15 cellular contexts compared by ENCODE assay signal in genomic region chr3:30256474-30256873, GRCh38.
DNase-seq lines count a peak whose midpoint lies in the region; ATAC-seq, FAIRE-seq and TF ChIP-seq lines count a peak whose summit lies in the region.
"Had no signal": no experiment of that assay in that cellular context is flagged by ENCODE, and none has a peak within 500 bp of the region (broad histone marks: within the 10 kb centered on the region; RNA-seq: fewer than 3 reads in every experiment).

No MANE protein-coding gene starts in this region.

- H3K27me3 ChIP-seq in HCT116 (ENCODE audit: insufficient read depth, low read length) (no peaks in the 10 kb centered on the region), mesenchymal stem cell (ENCODE audit: control insufficient read depth in 1 of 2, insufficient read depth in 1 of 2, low read length in 2 of 2) (no peaks in the 10 kb centered on the region), body of pancreas (no peaks in the 10 kb centered on the region)
- H3K27me3 ChIP-seq: Peyer's patch had no signal

- no peak overlapping the region for H3K4ac ChIP-seq in mesenchymal stem cell (ENCODE audit: low read depth in 1 of 2, low read length in 2 of 2)

- no peaks in the 10 kb centered on the region for H3K36me3 ChIP-seq in HCT116 (ENCODE audit: control insufficient read depth in 1 of 2, insufficient read depth in 2 of 2, low read length in 2 of 2)
- H3K36me3 ChIP-seq in mesenchymal stem cell (ENCODE audit: control insufficient read depth in 1 of 2, insufficient read depth in 2 of 2, low read depth in 1 of 2, low read length in 2 of 2), result no peaks in the 10 kb centered on the region
- H3K36me3 ChIP-seq in body of pancreas (replicated peaks in 1 of 2; ENCODE audit: insufficient read depth in 1 of 2, low read depth in 2 of 2), result no peaks in the 10 kb centered on the region
- H3K36me3 ChIP-seq: Peyer's patch had no signal

- H3K79me1 ChIP-seq in mesenchymal stem cell (replicated peaks; ENCODE audit: low read length, poor library complexity, severe bottlenecking), result no peaks in the 10 kb centered on the region

- H3K4me1 ChIP-seq in HCT116 (ENCODE audit: control insufficient read depth in 1 of 2, insufficient read depth in 2 of 2, low read length in 2 of 2) (no peaks in the 10 kb centered on the region), mesenchymal stem cell (ENCODE audit: control insufficient read depth, insufficient read depth, low read depth, low read length) (no peaks in the 10 kb centered on the region), body of pancreas (no peaks in the 10 kb centered on the region)
- H3K4me1 ChIP-seq: Peyer's patch had no signal

- TF ChIP-seq CTCF in AG10803 (conservative IDR thresholded peaks at IDR 0.05; ENCODE audit: low read length) (no peak), HCT116 (IDR thresholded peaks at IDR 0.05 in 2 of 3, conservative IDR thresholded peaks at IDR 0.05 in 1 of 3; ENCODE audit: borderline replicate concordance in 1 of 3, insufficient read depth in 1 of 3, low read depth in 2 of 3, low read length in 2 of 3) (no peak), astrocyte of the spinal cord (IDR thresholded peaks at IDR 0.05; ENCODE audit: low read depth, low read length) (no peak), body of pancreas (IDR thresholded peaks at IDR 0.05) (no peak)

- no peak overlapping the region for H3K23ac ChIP-seq in mesenchymal stem cell (ENCODE audit: low read length in 2 of 2)

- H3K79me2 ChIP-seq in HCT116 (ENCODE audit: insufficient read depth, low read length), result no peaks in the 10 kb centered on the region

- H2BK12ac ChIP-seq in mesenchymal stem cell (ENCODE audit: low read length in 2 of 2), result no peak overlapping the region

- H3K9me2 ChIP-seq in HCT116 (ENCODE audit: insufficient read depth), result no peaks in the 10 kb centered on the region

- ATAC-seq in HCT116 (no peak), body of pancreas (no peak)

- no peak overlapping the region for H4K91ac ChIP-seq in mesenchymal stem cell (ENCODE audit: low read length)

- TF ChIP-seq POLR2A in HCT116 (IDR thresholded peaks at IDR 0.05; ENCODE audit: borderline replicate concordance, extremely low read depth, insufficient read depth, insufficient read length) (no peak), body of pancreas (IDR thresholded peaks at IDR 0.05) (no peak)

- H3K27ac ChIP-seq in HCT116 (ENCODE audit: low read depth, low read length) (no peak overlapping the region), mesenchymal stem cell (ENCODE audit: low read length, poor library complexity, severe bottlenecking) (no peak overlapping the region), body of pancreas (no peak overlapping the region)
- H3K27ac ChIP-seq: Peyer's patch had no signal

- BruUV-seq in HCT116 (replicated peaks; lab: Mats Ljungman, UMichigan), result no TSS peak

- no peak overlapping the region for H4K8ac ChIP-seq in mesenchymal stem cell (ENCODE audit: low read length)

- H3K4me2 ChIP-seq in HCT116 (ENCODE audit: low read length) (no peak overlapping the region), mesenchymal stem cell (ENCODE audit: low read length, poor library complexity, severe bottlenecking) (no peak overlapping the region)

- in situ Hi-C loops in astrocyte of the spinal cord (cut with HindIII; ENCODE audit: low sequenced_read_pairs), result no loop called here

- no peak overlapping the region for H3K14ac ChIP-seq in mesenchymal stem cell (ENCODE audit: low read length in 2 of 2)

- no peaks in the 10 kb centered on the region for H3K9me3 ChIP-seq in HCT116 (ENCODE audit: control insufficient read depth in 1 of 2, insufficient read depth in 1 of 2, low read depth in 1 of 2, low read length in 2 of 2)
- H3K9me3 ChIP-seq in mesenchymal stem cell (ENCODE audit: control insufficient read depth, low read length), result no peaks in the 10 kb centered on the region
- no peaks in the 10 kb centered on the region for H3K9me3 ChIP-seq in body of pancreas
- H3K9me3 ChIP-seq: Peyer's patch had no signal

- no peak overlapping the region for H2BK15ac ChIP-seq in mesenchymal stem cell (ENCODE audit: low read depth, poor library complexity, severe bottlenecking)

- no peak for FAIRE-seq in RCC 7860 (lab: Jason Lieb, UNC)

- peak overlapping the region; percentile 43 for H2AFZ ChIP-seq in HCT116 (ENCODE audit: low read depth, low read length, poor library complexity, severe bottlenecking)
- no peak overlapping the region for H2AFZ ChIP-seq in mesenchymal stem cell (ENCODE audit: low read depth, low read length)

- POLR2A ChIA-PET in HCT116 (lab: Charles Lee), result no interaction called here

- DNase-seq in AG10803 (ENCODE audit: low read depth) (peak; percentile 28), HCT116 (ENCODE audit: low read depth, low spot score) (no peak), astrocyte of the spinal cord (ENCODE audit: low read depth, low spot score) (peak; percentile 32), mesenchymal stem cell (peak; percentile 73), NCI-H1436 treated with DMSO at 0.1 percent for 48 hours (lab: John Stamatoyannopoulos, UW) (no peak), RCC 7860 (ENCODE audit: low spot score) (no peak), NCI-H2081 (lab: John Stamatoyannopoulos, UW) (no peak), body of pancreas (no peak)
- DNase-seq: CD4-positive, alpha-beta memory T cell; KG1; NCI-H1092 treated with DMSO at 0.1 percent for 48 hours; NCI-H187; NCI-H774; Peyer's patch; SHP77 treated with DMSO at 0.1 percent for 48 hours had no signal

- H3K4me3 ChIP-seq in AG10803 (ENCODE audit: low read length) (no peak overlapping the region), HCT116 (replicated peaks in 1 of 2; ENCODE audit: low read depth in 1 of 2, low read length in 2 of 2) (no peak overlapping the region), astrocyte of the spinal cord (ENCODE audit: low read depth, low read length) (no peak overlapping the region), mesenchymal stem cell (ENCODE audit: insufficient read depth in 1 of 2, low read depth in 1 of 2, low read length in 2 of 2) (no peak overlapping the region), body of pancreas (no peak overlapping the region)
- H3K4me3 ChIP-seq: Peyer's patch had no signal

- no peaks in the 10 kb centered on the region for H4K20me1 ChIP-seq in HCT116 (ENCODE audit: insufficient read depth)

- H2BK5ac ChIP-seq in mesenchymal stem cell (ENCODE audit: low read depth, low read length, poor library complexity, severe bottlenecking), result no peak overlapping the region

- intact Hi-C loops in HCT116 (cut with micrococcal nuclease) (no loop called here), body of pancreas (cut with DNase I) (no loop called here)

- TF ChIP-seq RAD21 in HCT116 (IDR thresholded peaks at IDR 0.05; ENCODE audit: low read depth), result no peak

- H2BK120ac ChIP-seq in mesenchymal stem cell (ENCODE audit: low read depth, low read length), result no peak overlapping the region

- no peak overlapping the region for H2AK5ac ChIP-seq in mesenchymal stem cell (ENCODE audit: low read length, severe bottlenecking)

- H3K9ac ChIP-seq in HCT116 (ENCODE audit: low read length) (no peak overlapping the region), mesenchymal stem cell (ENCODE audit: low read length) (no peak overlapping the region)

- CTCF ChIA-PET in HCT116 (lab: Charles Lee), result no interaction called here

- RAD21 ChIA-PET in HCT116 (lab: Charles Lee; ENCODE audit: low non-redundant PET in 1 of 2, low total read pairs in 2 of 2, uncharacterized antibody in 2 of 2, unreplicated experiment in 2 of 2), result no interaction called here

- WGBS in mesenchymal stem cell, result 33% methylated on average over 1 of the region's 1 CpG
- WGBS in body of pancreas, 2 donors, result 93 to 100% methylated on average over 1 of the region's 1 CpG

- H3K18ac ChIP-seq in mesenchymal stem cell (ENCODE audit: low read depth in 1 of 2, low read length in 2 of 2), result no peak overlapping the region

TF ChIP-seq in HCT116, 20 proteins besides CTCF, POLR2A, EP300 and RAD21 (continues in another document):
- TF ChIP-seq ATF3 (IDR thresholded peaks at IDR 0.05) (no peak), TCF7L2 (IDR thresholded peaks at IDR 0.05; ENCODE audit: borderline replicate concordance, extremely low read depth, insufficient read depth, insufficient read length) (no peak), EZH2phosphoT487 (IDR thresholded peaks at IDR 0.05; ENCODE audit: borderline replicate concordance) (no peak), SRF (IDR thresholded peaks at IDR 0.05; ENCODE audit: low read depth) (no peak), MAX (IDR thresholded peaks at IDR 0.05) (no peak), CBX3 (IDR thresholded peaks at IDR 0.05; ENCODE audit: low read depth) (no peak), CEBPB (IDR thresholded peaks at IDR 0.05; ENCODE audit: low read depth) (no peak), ZBTB33 (IDR thresholded peaks at IDR 0.05; ENCODE audit: extremely low read depth, insufficient replicate concordance, low read length) (no peak), POLR2AphosphoS5 (IDR thresholded peaks at IDR 0.05; ENCODE audit: low read depth, low read length) (no peak), SIN3A (IDR thresholded peaks at IDR 0.05; ENCODE audit: low read depth) (no peak), EGR1 (IDR thresholded peaks at IDR 0.05; ENCODE audit: low read depth) (no peak), YY1 (IDR thresholded peaks at IDR 0.05; ENCODE audit: extremely low read depth, insufficient replicate concordance, low read depth, low read length) (no peak), ZFX (IDR thresholded peaks at IDR 0.05) (no peak), SP1 (IDR thresholded peaks at IDR 0.05; ENCODE audit: low read depth) (no peak), ZNF274 (IDR thresholded peaks at IDR 0.05; ENCODE audit: low read depth, low read length) (no peak)

Comparison
In these comparisons a context has a peak if more than half of its experiments do, and no peak if none do; other contexts are left out.
1. DNase-seq: peak in AG10803 (single experiment), astrocyte of the spinal cord (single experiment) and mesenchymal stem cell (single experiment); none in HCT116 (single experiment), NCI-H1436 treated with DMSO at 0.1 percent for 48 hours (single experiment), RCC 7860 (single experiment), NCI-H2081 (0 of 2) and body of pancreas (0 of 4).